In the genomic region with DNA sequence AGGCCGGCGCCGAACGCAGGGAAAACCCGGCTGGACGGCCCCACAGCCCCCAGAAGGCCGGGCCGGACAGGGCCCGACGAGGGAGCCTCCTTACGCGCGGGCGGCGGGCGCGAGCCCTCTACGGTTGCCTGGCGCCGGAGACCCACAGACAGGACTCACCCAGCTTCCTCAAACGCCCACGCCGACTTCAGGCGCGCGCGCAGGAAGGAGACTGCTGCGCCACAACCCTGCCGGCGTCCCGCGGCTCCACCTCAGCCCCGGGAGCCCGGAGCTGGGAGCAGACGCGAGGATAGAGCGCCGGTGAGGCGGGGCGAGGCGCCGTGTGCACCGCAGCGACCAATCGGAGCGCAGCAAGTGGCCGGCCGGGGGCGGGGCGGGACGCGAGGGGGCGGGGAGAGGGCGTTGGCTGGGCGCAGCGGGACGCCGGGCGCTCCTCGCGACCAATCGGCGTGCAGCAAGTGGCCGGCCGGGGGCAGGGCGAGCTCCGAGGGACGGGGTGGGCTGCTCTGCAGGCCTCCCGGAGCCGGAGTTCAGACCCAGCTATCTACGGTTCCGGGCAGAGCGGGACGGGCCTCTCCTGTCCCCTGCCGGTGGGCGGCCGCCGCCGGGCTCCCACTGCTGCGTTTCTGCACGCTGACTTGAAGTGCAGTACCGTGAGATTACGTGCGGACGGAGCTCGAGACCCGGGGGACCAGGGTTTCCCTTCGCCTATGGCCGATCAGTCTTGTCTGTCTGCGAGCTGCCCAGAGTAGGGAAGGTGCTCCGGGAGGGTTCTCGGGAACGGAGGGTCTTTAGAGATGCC, we compare ENCODE assay signal across 1 cellular context.
TF ChIP-seq lines count a peak whose summit lies in the region.

TMEM50B (minus strand) TSS at position 296 of the 802 bp plus-strand sequence. CDS start 11,089 bp downstream, outside the sequence.

TF ChIP-seq in GM12878, 131 proteins besides CTCF, POLR2A, EP300 and RAD21 (continued from another document and continues in another):
- TF ChIP-seq ZBTB40 (IDR thresholded peaks at IDR 0.05; ENCODE audit: borderline replicate concordance) (no peak; the same call in 1 of the 2 replicates), CBFB (IDR thresholded peaks at IDR 0.05; ENCODE audit: low read depth) (no peak), HDAC6 (IDR thresholded peaks at IDR 0.05; ENCODE audit: unreplicated experiment) (peak; percentile 12), ELK1 (IDR thresholded peaks at IDR 0.05; ENCODE audit: low read depth, low read length) (0 out of 2 replicates have a peak, but pooled peaks have one; percentile 12), MYB (IDR thresholded peaks at IDR 0.05; ENCODE audit: borderline replicate concordance, low read depth, low read length) (no peak), NRF1 (conservative IDR thresholded peaks at IDR 0.05; ENCODE audit: low read depth, low read length) (peak; percentile 51), ATF2 (IDR thresholded peaks at IDR 0.05; ENCODE audit: low read length) (no peak), CHD1 (IDR thresholded peaks at IDR 0.05; ENCODE audit: low read depth, low read length) (no peak), ZBTB4 (CRISPR knock-in tag; IDR thresholded peaks at IDR 0.05) (no peak), HCFC1 (IDR thresholded peaks at IDR 0.05; ENCODE audit: low read length) (peak; percentile 26; the same call in 1 of the 2 replicates), RELA (IDR thresholded peaks at IDR 0.05; ENCODE audit: borderline replicate concordance, partially characterized antibody) (no peak), KLF5 (IDR thresholded peaks at IDR 0.05; ENCODE audit: partially characterized antibody) (no peak), POU2F2 (IDR thresholded peaks at IDR 0.05; ENCODE audit: borderline replicate concordance, low read depth, low read length) (peak; percentile 65), BMI1 (IDR thresholded peaks at IDR 0.05; ENCODE audit: borderline replicate concordance) (no peak), FOS (IDR thresholded peaks at IDR 0.05; ENCODE audit: borderline replicate concordance, extremely low read depth, insufficient read length) (no peak), CREM (IDR thresholded peaks at IDR 0.05; ENCODE audit: low read depth) (no peak), ZNF622 (IDR thresholded peaks at IDR 0.05) (no peak), DPF2 (IDR thresholded peaks at IDR 0.05) (peak; percentile 47), ASH2L (IDR thresholded peaks at IDR 0.05; ENCODE audit: borderline replicate concordance, low read depth) (no peak), PML (IDR thresholded peaks at IDR 0.05; ENCODE audit: low read length) (peak; percentile 62; the same call in 1 of the 2 replicates), SREBF1 (IDR thresholded peaks at IDR 0.05; ENCODE audit: low read length) (no peak), HDAC2 (IDR thresholded peaks at IDR 0.05) (no peak), PAX5 (IDR thresholded peaks at IDR 0.05; ENCODE audit: borderline replicate concordance, low read depth, low read length) (peak; percentile 26; the same call in 1 of the 2 replicates), E4F1 (IDR thresholded peaks at IDR 0.05; ENCODE audit: borderline replicate concordance, partially characterized antibody) (no peak), TARDBP (IDR thresholded peaks at IDR 0.05; ENCODE audit: borderline replicate concordance) (no peak), LARP7 (IDR thresholded peaks at IDR 0.05) (peak; percentile 87), FOXK2 (IDR thresholded peaks at IDR 0.05) (no peak)
- TF ChIP-seq, protein P1, sequence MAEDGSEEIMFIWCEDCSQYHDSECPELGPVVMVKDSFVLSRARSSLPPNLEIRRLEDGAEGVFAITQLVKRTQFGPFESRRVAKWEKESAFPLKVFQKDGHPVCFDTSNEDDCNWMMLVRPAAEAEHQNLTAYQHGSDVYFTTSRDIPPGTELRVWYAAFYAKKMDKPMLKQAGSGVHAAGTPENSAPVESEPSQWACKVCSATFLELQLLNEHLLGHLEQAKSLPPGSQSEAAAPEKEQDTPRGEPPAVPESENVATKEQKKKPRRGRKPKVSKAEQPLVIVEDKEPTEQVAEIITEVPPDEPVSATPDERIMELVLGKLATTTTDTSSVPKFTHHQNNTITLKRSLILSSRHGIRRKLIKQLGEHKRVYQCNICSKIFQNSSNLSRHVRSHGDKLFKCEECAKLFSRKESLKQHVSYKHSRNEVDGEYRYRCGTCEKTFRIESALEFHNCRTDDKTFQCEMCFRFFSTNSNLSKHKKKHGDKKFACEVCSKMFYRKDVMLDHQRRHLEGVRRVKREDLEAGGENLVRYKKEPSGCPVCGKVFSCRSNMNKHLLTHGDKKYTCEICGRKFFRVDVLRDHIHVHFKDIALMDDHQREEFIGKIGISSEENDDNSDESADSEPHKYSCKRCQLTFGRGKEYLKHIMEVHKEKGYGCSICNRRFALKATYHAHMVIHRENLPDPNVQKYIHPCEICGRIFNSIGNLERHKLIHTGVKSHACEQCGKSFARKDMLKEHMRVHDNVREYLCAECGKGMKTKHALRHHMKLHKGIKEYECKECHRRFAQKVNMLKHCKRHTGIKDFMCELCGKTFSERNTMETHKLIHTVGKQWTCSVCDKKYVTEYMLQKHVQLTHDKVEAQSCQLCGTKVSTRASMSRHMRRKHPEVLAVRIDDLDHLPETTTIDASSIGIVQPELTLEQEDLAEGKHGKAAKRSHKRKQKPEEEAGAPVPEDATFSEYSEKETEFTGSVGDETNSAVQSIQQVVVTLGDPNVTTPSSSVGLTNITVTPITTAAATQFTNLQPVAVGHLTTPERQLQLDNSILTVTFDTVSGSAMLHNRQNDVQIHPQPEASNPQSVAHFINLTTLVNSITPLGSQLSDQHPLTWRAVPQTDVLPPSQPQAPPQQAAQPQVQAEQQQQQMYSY (CRISPR knock-in tag; IDR thresholded peaks at IDR 0.05) = no peak
- TF ChIP-seq, protein P2, sequence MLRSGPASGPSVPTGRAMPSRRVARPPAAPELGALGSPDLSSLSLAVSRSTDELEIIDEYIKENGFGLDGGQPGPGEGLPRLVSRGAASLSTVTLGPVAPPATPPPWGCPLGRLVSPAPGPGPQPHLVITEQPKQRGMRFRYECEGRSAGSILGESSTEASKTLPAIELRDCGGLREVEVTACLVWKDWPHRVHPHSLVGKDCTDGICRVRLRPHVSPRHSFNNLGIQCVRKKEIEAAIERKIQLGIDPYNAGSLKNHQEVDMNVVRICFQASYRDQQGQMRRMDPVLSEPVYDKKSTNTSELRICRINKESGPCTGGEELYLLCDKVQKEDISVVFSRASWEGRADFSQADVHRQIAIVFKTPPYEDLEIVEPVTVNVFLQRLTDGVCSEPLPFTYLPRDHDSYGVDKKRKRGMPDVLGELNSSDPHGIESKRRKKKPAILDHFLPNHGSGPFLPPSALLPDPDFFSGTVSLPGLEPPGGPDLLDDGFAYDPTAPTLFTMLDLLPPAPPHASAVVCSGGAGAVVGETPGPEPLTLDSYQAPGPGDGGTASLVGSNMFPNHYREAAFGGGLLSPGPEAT (IDR thresholded peaks at IDR 0.05; ENCODE audit: low read depth) = peak; percentile 88
- TF ChIP-seq, protein P3, sequence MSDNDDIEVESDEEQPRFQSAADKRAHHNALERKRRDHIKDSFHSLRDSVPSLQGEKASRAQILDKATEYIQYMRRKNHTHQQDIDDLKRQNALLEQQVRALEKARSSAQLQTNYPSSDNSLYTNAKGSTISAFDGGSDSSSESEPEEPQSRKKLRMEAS (IDR thresholded peaks at IDR 0.05; ENCODE audit: low read depth, low read length) = no peak
- TF ChIP-seq, protein P4, sequence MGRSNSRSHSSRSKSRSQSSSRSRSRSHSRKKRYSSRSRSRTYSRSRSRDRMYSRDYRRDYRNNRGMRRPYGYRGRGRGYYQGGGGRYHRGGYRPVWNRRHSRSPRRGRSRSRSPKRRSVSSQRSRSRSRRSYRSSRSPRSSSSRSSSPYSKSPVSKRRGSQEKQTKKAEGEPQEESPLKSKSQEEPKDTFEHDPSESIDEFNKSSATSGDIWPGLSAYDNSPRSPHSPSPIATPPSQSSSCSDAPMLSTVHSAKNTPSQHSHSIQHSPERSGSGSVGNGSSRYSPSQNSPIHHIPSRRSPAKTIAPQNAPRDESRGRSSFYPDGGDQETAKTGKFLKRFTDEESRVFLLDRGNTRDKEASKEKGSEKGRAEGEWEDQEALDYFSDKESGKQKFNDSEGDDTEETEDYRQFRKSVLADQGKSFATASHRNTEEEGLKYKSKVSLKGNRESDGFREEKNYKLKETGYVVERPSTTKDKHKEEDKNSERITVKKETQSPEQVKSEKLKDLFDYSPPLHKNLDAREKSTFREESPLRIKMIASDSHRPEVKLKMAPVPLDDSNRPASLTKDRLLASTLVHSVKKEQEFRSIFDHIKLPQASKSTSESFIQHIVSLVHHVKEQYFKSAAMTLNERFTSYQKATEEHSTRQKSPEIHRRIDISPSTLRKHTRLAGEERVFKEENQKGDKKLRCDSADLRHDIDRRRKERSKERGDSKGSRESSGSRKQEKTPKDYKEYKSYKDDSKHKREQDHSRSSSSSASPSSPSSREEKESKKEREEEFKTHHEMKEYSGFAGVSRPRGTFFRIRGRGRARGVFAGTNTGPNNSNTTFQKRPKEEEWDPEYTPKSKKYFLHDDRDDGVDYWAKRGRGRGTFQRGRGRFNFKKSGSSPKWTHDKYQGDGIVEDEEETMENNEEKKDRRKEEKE (IDR thresholded peaks at IDR 0.05) = no peak
